ENCODE assay signal across 20 cellular contexts in genomic region chr13:41502021-41502420, GRCh38. TPM values are rescaled to one million over a fixed set of nuclear protein-coding genes. Genes with fewer than 3 reads are reported as not detected.
DNase-seq lines count a peak whose midpoint lies in the region; ATAC-seq, FAIRE-seq and TF ChIP-seq lines count a peak whose summit lies in the region.
"Had no signal": no experiment of that assay in that cellular context is flagged by ENCODE, and none has a peak within 500 bp of the region (broad histone marks: within the 10 kb centered on the region; RNA-seq: fewer than 3 reads in every experiment).

No MANE protein-coding gene starts in this region.

- no peaks in the 10 kb centered on the region for H3K79me2 ChIP-seq in GM12878 (ENCODE audit: control insufficient read depth, insufficient read depth, low read length)

- no peak overlapping the region for H3K4me3 ChIP-seq in CD4-positive, CD25-positive, alpha-beta regulatory T cell (ENCODE audit: low read depth, low read length)
- H3K4me3 ChIP-seq in Jurkat, Clone E6-1 (ENCODE audit: low read length): no peak overlapping the region
- H3K4me3 ChIP-seq in GM12878 (0 out of 2 replicates have a peak overlapping the region, but pooled peaks have one; percentile 40), coronary artery (no peak overlapping the region), pancreas (no peak overlapping the region)
- H3K4me3 ChIP-seq: heart right ventricle, thoracic aorta had no signal

- peak overlapping the region; percentile 61 to 95 (median 95) for H3K27ac Mint-ChIP-seq in CD4-positive, CD25-positive, alpha-beta regulatory T cell
- H3K27ac Mint-ChIP-seq: endodermal cell, H9, immature natural killer cell had no signal

- no peak for ATAC-seq in CD4-positive, CD25-positive, alpha-beta regulatory T cell (ENCODE audit: low read depth in 2 of 2)
- no peak for ATAC-seq in GM12878
- no peak for ATAC-seq in pancreas
- ATAC-seq: heart right ventricle, HepG2, left ventricle myocardium superior had no signal

- FAIRE-seq in GM12891 (lab: Jason Lieb, UNC) (peak; percentile 66), GM12878 (lab: Jason Lieb, UNC) (no peak), pancreas (lab: Jason Lieb, UNC) (no peak)
- FAIRE-seq: HepG2 had no signal

- SMC1A ChIA-PET in GM12878 (lab: Charles Lee; ENCODE audit: uncharacterized antibody, unreplicated experiment): interaction anchor here (0.7 to 1.0 kb wide), 2 partner anchors 28 to 96 kb away, joined by 3 to 4 read pairs; no protein-coding TSS in a partner anchor

- TF ChIP-seq POLR2A in GM12891 (IDR thresholded peaks at IDR 0.05; ENCODE audit: low read depth, low read length) (no peak), GM12878 (IDR thresholded peaks at IDR 0.05; ENCODE audit: low read depth, low read length) (no peak)

- TF ChIP-seq RAD21 in GM12878 (IDR thresholded peaks at IDR 0.05; ENCODE audit: insufficient read depth, low read depth, low read length): no peak

- peaks cover 8% of the 10 kb centered on the region for H3K36me3 Mint-ChIP-seq in CD4-positive, CD25-positive, alpha-beta regulatory T cell

- H3K9me3 ChIP-seq in CD4-positive, CD25-positive, alpha-beta regulatory T cell (ENCODE audit: control insufficient read depth in 2 of 2, low read length in 2 of 2): no peaks in the 10 kb centered on the region
- H3K9me3 ChIP-seq in GM12878 (replicated peaks; ENCODE audit: control insufficient read depth, insufficient read depth, low read length) (no peaks in the 10 kb centered on the region; the same call in 1 of the 3 replicates), pancreas (no peaks in the 10 kb centered on the region)
- H3K9me3 ChIP-seq: thoracic aorta had no signal

- H4K20me1 ChIP-seq in GM12878 (ENCODE audit: control insufficient read depth, insufficient read depth): no peaks in the 10 kb centered on the region

- no peak for DNase-seq in CD4-positive, CD25-positive, alpha-beta regulatory T cell
- DNase-seq in GM12891 (ENCODE audit: insufficient read length, low spot score) (no peak), GM12878 (ENCODE audit: low read depth, low spot score) (no peak), A172 (ENCODE audit: low spot score) (no peak), GM19238 (ENCODE audit: insufficient read length, low spot score) (no peak), coronary artery (ENCODE audit: low spot score) (no peak), pancreas (no peak)
- peak; percentile 34 for DNase-seq in Jurkat, Clone E6-1 (ENCODE audit: low read depth, low spot score)
- DNase-seq: endodermal cell; H9; heart right ventricle; immature natural killer cell; left ventricle myocardium superior; NCI-H187 treated with DMSO at 0.1 percent for 48 hours; stimulated activated CD4-positive, alpha-beta T cell treated with anti-CD3 and anti-CD28 coated beads, Interleukin-12 subunit alpha, Interleukin-12 subunit beta, amount 100 ng/mL, for 4 hours; SW 1271 had no signal

- no peaks in the 10 kb centered on the region for H3K27me3 ChIP-seq in CD4-positive, CD25-positive, alpha-beta regulatory T cell (ENCODE audit: control insufficient read depth, insufficient read depth, low read length)
- H3K27me3 ChIP-seq in GM12878 (replicated peaks in 1 of 2; ENCODE audit: control insufficient read depth in 2 of 2, insufficient read depth in 2 of 2, low read length in 1 of 2): no peaks in the 10 kb centered on the region
- H3K27me3 ChIP-seq in pancreas: no peaks in the 10 kb centered on the region
- H3K27me3 ChIP-seq: heart right ventricle, neutrophil had no signal

- no TSS peak for BruUV-seq in GM12878 (replicated peaks; lab: Mats Ljungman, UMichigan)

- H3K4me2 ChIP-seq in GM12878 (ENCODE audit: control insufficient read depth, insufficient read depth): peak overlapping the region; percentile 6

- H3K9me3 Mint-ChIP-seq in CD4-positive, CD25-positive, alpha-beta regulatory T cell: peaks cover 0 to 5% (median 2%) of the 10 kb centered on the region in 7 donors

- H3K9ac ChIP-seq in GM12878 (ENCODE audit: control insufficient read depth, insufficient read depth, low read length): no peak overlapping the region

- peaks cover 45% of the 10 kb centered on the region for H3K4me1 ChIP-seq in CD4-positive, CD25-positive, alpha-beta regulatory T cell (ENCODE audit: control insufficient read depth, insufficient read depth, low read length, poor library complexity, severe bottlenecking)
- H3K4me1 ChIP-seq in GM12878 (ENCODE audit: control insufficient read depth, insufficient read depth, low read length) (peaks cover 49% of the 10 kb centered on the region), pancreas (no peaks in the 10 kb centered on the region)

- TF ChIP-seq EP300 in GM12878 (IDR thresholded peaks at IDR 0.05; ENCODE audit: borderline replicate concordance in 1 of 2, control insufficient read depth in 1 of 2, low read depth in 2 of 2, low read length in 2 of 2): no peak

- H3K4me1 Mint-ChIP-seq in CD4-positive, CD25-positive, alpha-beta regulatory T cell: peaks cover 20 to 66% (median 44%) of the 10 kb centered on the region in 4 donors
- H3K4me1 Mint-ChIP-seq: H9 had no signal

- H3K4me3 Mint-ChIP-seq in CD4-positive, CD25-positive, alpha-beta regulatory T cell: peak overlapping the region in 1 of 4 donors; percentile 62
- H3K4me3 Mint-ChIP-seq: activated CD4-positive, alpha-beta T cell treated with anti-CD3 and anti-CD28 coated beads, Interleukin-2, amount 10 ng/mL, durations not matched to agents 7 days and 5 days; endodermal cell; H9; immature natural killer cell had no signal

- intact Hi-C loops in GM12878 (cut with micrococcal nuclease; ENCODE audit: unreplicated experiment): no loop called here
- intact Hi-C loops in pancreas (cut with DNase I): no loop called here

- H3K27me3 Mint-ChIP-seq in CD4-positive, CD25-positive, alpha-beta regulatory T cell: no peaks in the 10 kb centered on the region
- H3K27me3 Mint-ChIP-seq: activated CD4-positive, alpha-beta T cell treated with anti-CD3 and anti-CD28 coated beads, Interleukin-2, amount 10 ng/mL, durations not matched to agents 7 days and 5 days had no signal

- in situ Hi-C loops in GM12878 (cut with MboI): no loop called here

- H2AFZ ChIP-seq in GM12878 (ENCODE audit: control insufficient read depth, low read depth, low read length): peak overlapping the region; percentile 52

- TF ChIP-seq CTCF in GM12878 (IDR thresholded peaks at IDR 0.05 in 2 of 3, conservative IDR thresholded peaks at IDR 0.05 in 1 of 3; ENCODE audit: control insufficient read depth in 2 of 3, extremely low read depth in 1 of 3, insufficient read depth in 1 of 3, low read depth in 3 of 3, low read length in 3 of 3): no peak
- no peak for TF ChIP-seq CTCF in coronary artery (IDR thresholded peaks at IDR 0.05)
- TF ChIP-seq CTCF in pancreas (IDR thresholded peaks at IDR 0.05): no peak

- POLR2A ChIA-PET in GM12878 (lab: Charles Lee): interaction anchor here (1.5 kb wide), 1 partner anchor 11 kb away, joined by 4 read pairs; no protein-coding TSS in a partner anchor

- CTCF ChIA-PET in GM12878 (lab: Yijun Ruan, JAX): no interaction called here

- RAD21 ChIA-PET in GM12878 (lab: Charles Lee; ENCODE audit: unreplicated experiment): no interaction called here

- H3K27ac ChIP-seq in CD4-positive, CD25-positive, alpha-beta regulatory T cell (ENCODE audit: insufficient read depth, low read length, poor library complexity, severe bottlenecking): peak overlapping the region; percentile 26
- peak overlapping the region; percentile 63 for H3K27ac ChIP-seq in GM12878 (ENCODE audit: control insufficient read depth, insufficient read depth)
- no peak overlapping the region for H3K27ac ChIP-seq in coronary artery
- no peak overlapping the region for H3K27ac ChIP-seq in pancreas
- H3K27ac ChIP-seq: heart right ventricle, neutrophil, thoracic aorta had no signal

- WGBS in GM12878 (ENCODE audit: insufficient coverage, insufficient replicate concordance, low lambda C conversion rate, missing lambda C conversion rate): 39% methylated on average over 5 of the region's 5 CpGs
- WGBS in pancreas, 2 donors: 73 to 77% methylated on average over 5 of the region's 5 CpGs

- no peaks in the 10 kb centered on the region for H3K36me3 ChIP-seq in CD4-positive, CD25-positive, alpha-beta regulatory T cell (ENCODE audit: control insufficient read depth, insufficient read depth, low read length)
- H3K36me3 ChIP-seq in GM12878 (ENCODE audit: control insufficient read depth in 2 of 2, insufficient read depth in 2 of 2, low read length in 1 of 2) (no peaks in the 10 kb centered on the region), pancreas (no peaks in the 10 kb centered on the region)
- H3K36me3 ChIP-seq: heart right ventricle, neutrophil, thoracic aorta had no signal

TF ChIP-seq in GM12891, 5 proteins besides CTCF, POLR2A, EP300 and RAD21 (continues in another document):
- TF ChIP-seq TAF1 (IDR thresholded peaks at IDR 0.05; ENCODE audit: low read depth, low read length) (no peak), SPI1 (IDR thresholded peaks at IDR 0.05; ENCODE audit: low read depth, low read length) (no peak)

TF ChIP-seq in GM12878, 131 proteins besides CTCF, POLR2A, EP300 and RAD21 (continues in another document):
- TF ChIP-seq BACH1 (IDR thresholded peaks at IDR 0.05; ENCODE audit: borderline replicate concordance): no peak
- TF ChIP-seq ATF7 (IDR thresholded peaks at IDR 0.05; ENCODE audit: low read depth): no peak
- no peak for TF ChIP-seq RBBP5 (conservative IDR thresholded peaks at IDR 0.05)

RNA-seq across cellular contexts. Expression of gene RGCC, which starts 44.7 kb away (rescaled TPM):
- total RNA-seq in CD4-positive, CD25-positive, alpha-beta regulatory T cell: 370 TPM
- 100 to 1,000 TPM; 101 to 179 (median 128) TPM for polyA plus RNA-seq in CD4-positive, CD25-positive, alpha-beta regulatory T cell
- 8.9 TPM for polyA plus RNA-seq in GM12891 (2012; ENCODE audit: low read depth, missing spikeins)
- polyA plus RNA-seq in Jurkat, Clone E6-1 (2012; ENCODE audit: insufficient read depth, insufficient read length): 33.7 TPM
- total RNA-seq in GM12878 (2013; cell fraction: nucleolus; rRNA removed): not detected in 2 replicates
- total RNA-seq in GM12878 (2014; rRNA removed) (14.6 and 19.4 TPM in 2 replicates), GM12878 (2014; rRNA removed; fragmentation: Illumina TruSeq; extraction: Trizol) (10.0 and 11.6 TPM in 2 replicates), GM12878 (2021) (10.0 and 10.5 TPM in 2 replicates), pancreas (10 to 100 TPM in 2 of 6 donors, 1 to 10 TPM in 4; 3.2 to 15.3 (median 6.5) TPM)
- 4.5 TPM for polyA plus RNA-seq in GM12878 (2011; ENCODE audit: low read depth)
- polyA plus RNA-seq in GM12878 (2011; rRNA removed) (0.36 and 0.41 TPM in 2 replicates), GM12878 (2014; fragmentation: Illumina TruSeq; extraction: Trizol) (8.2 and 9.6 TPM in 2 replicates), GM12878 (2014; fragmentation: Nextera tagmentation; extraction: Ambion mirVana) (1 to 10 TPM; 6.2 to 9.8 TPM), GM12878 (2014; rRNA removed) (16.8 and 18.1 TPM in 2 replicates), GM12878 (2016; fragmentation: Nextera tagmentation; extraction: Ambion mirVana) (10 to 100 TPM in 1 of 2 experiments, 1 to 10 TPM in 1; 5.6 to 11.9 TPM), pancreas (10 to 100 TPM in 1 of 2 donors, 1 to 10 TPM in 1; 7.0 to 22.9 TPM)
- polyA plus RNA-seq in GM12878 (2011; cell fraction: cytosol; rRNA removed): 0.39 and 0.42 TPM in 2 replicates
- 0.12 and 0.54 TPM in 2 replicates for polyA plus RNA-seq in GM12878 (2011; cell fraction: nucleus; rRNA removed)
- 6.6 and 11.5 TPM in 2 replicates for polyA plus RNA-seq in GM12878 (2012)
- not detected in 2 replicates for polyA minus RNA-seq in GM12878 (2011; rRNA and poly(A)+ RNA removed)
- polyA minus RNA-seq in GM12878 (2011; cell fraction: cytosol; rRNA and poly(A)+ RNA removed): not detected in 2 replicates
- not detected in 2 replicates for polyA minus RNA-seq in GM12878 (2011; cell fraction: nucleus; rRNA and poly(A)+ RNA removed)
- not detected in 2 replicates for total RNA-seq in A172 (2014; rRNA removed; shearing (Covaris generic))
- total RNA-seq: H9 had no signal

Comparison
In these comparisons a context has a peak if more than half of its experiments do, and no peak if none do; other contexts are left out.
1. H3K27ac ChIP-seq: peak in CD4-positive, CD25-positive, alpha-beta regulatory T cell (single experiment) and GM12878 (single experiment); none in coronary artery (0 of 2) and pancreas (0 of 4).
2. RNA of gene RGCC, which starts 44.7 kb away (total RNA-seq): 370 TPM in CD4-positive, CD25-positive, alpha-beta regulatory T cell (single experiment); 10.0 to 19.4 TPM in GM12878, 3.2 to 15.3 TPM in pancreas and not detected in A172; every median in the first group is over 10 times any median in the second.